Comparison of ENCODE assay signal across 8 cellular contexts in genomic region chr12:9411616-9412268, GRCh38.
DNase-seq lines count a peak whose midpoint lies in the region; ATAC-seq and TF ChIP-seq lines count a peak whose summit lies in the region.
"Not testable (repeated sequence)": the region's sequence is repeated elsewhere in the genome, so short reads cannot be mapped to it uniquely, and the experiment has no call there.

No MANE protein-coding gene starts in this region.

- POLR2A ChIA-PET in CD4-positive, alpha-beta memory T cell (lab: Charles Lee; ENCODE audit: partially characterized antibody): not testable (repeated sequence)

- not testable (repeated sequence) for H3K27me3 ChIP-seq in CD4-positive, alpha-beta memory T cell (ENCODE audit: insufficient read depth, low read length); osteoblast (ENCODE audit: insufficient read depth, low read length)

- H3K79me2 ChIP-seq in osteoblast (ENCODE audit: insufficient read depth, low read length): not testable (repeated sequence)

- not testable (repeated sequence) for H3K9me3 Mint-ChIP-seq in CD4-positive, alpha-beta memory T cell; activated CD8-positive, alpha-beta memory T cell treated with anti-CD3 and anti-CD28 coated beads, Interleukin-2, amount 10 ng/mL, durations not matched to agents 7 days and 5 days (ENCODE audit: low read depth)

- peak overlapping the region in 5 of 7 donors; percentile 0 to 67 (median 19) for H3K27ac Mint-ChIP-seq in CD4-positive, alpha-beta memory T cell
- H3K27ac Mint-ChIP-seq in activated CD8-positive, alpha-beta memory T cell treated with anti-CD3 and anti-CD28 coated beads, Interleukin-2, amount 10 ng/mL, durations not matched to agents 7 days and 5 days: peak overlapping the region; percentile 4

- not testable (repeated sequence) for H3K36me3 ChIP-seq in CD4-positive, alpha-beta memory T cell (ENCODE audit: insufficient read depth, low read length); osteoblast (ENCODE audit: insufficient read depth, low read length)

- not testable (repeated sequence) for H3K4me3 Mint-ChIP-seq in CD4-positive, alpha-beta memory T cell; activated CD8-positive, alpha-beta memory T cell treated with anti-CD3 and anti-CD28 coated beads, Interleukin-2, amount 10 ng/mL, durations not matched to agents 7 days and 5 days

- H2AFZ ChIP-seq in osteoblast (ENCODE audit: low read length): not testable (repeated sequence)

- intact Hi-C loops in CD4-positive, alpha-beta memory T cell (cut with micrococcal nuclease); left colon (cut with DNase I, micrococcal nuclease): not testable (repeated sequence)

- H3K4me3 ChIP-seq in CD4-positive, alpha-beta memory T cell (ENCODE audit: low read length in 2 of 2); osteoblast (ENCODE audit: insufficient read depth, low read length): not testable (repeated sequence)

- not testable (repeated sequence) for H3K36me3 Mint-ChIP-seq in CD4-positive, alpha-beta memory T cell
- H3K36me3 Mint-ChIP-seq in activated CD8-positive, alpha-beta memory T cell treated with anti-CD3 and anti-CD28 coated beads, Interleukin-2, amount 10 ng/mL, durations not matched to agents 7 days and 5 days: peaks cover 10% of the 10 kb centered on the region

- not testable (repeated sequence) for DNase-seq in CD4-positive, alpha-beta memory T cell; activated CD8-positive, alpha-beta memory T cell treated with anti-CD3 and anti-CD28 coated beads, Interleukin-2, amount 10 ng/mL, durations not matched to agents 7 days and 5 days; left colon
- peak; percentile 65 for DNase-seq in GM13976 (ENCODE audit: low spot score)
- DNase-seq in NCI-H510A treated with DMSO at 0.1 percent for 48 hours (lab: John Stamatoyannopoulos, UW): peak; percentile 40
- DNase-seq in epithelial cell of prostate (ENCODE audit: low read depth, low spot score): peak; percentile 64
- DNase-seq in osteoblast (ENCODE audit: insufficient read length, low spot score, missing footprints): peak; percentile 62

- not testable (repeated sequence) for H4K20me1 ChIP-seq in osteoblast (ENCODE audit: insufficient read depth, low read length)

- H3K4me2 ChIP-seq in osteoblast (ENCODE audit: insufficient read depth, low read length): not testable (repeated sequence)

- TF ChIP-seq CTCF in GM13976 (IDR thresholded peaks at IDR 0.05; ENCODE audit: borderline replicate concordance, control extremely low read depth, extremely low read depth, insufficient read depth, missing control alignments); osteoblast (IDR thresholded peaks at IDR 0.05; ENCODE audit: extremely low read depth, low read depth, low read length): not testable (repeated sequence)

- not testable (repeated sequence) for H3K4me1 ChIP-seq in CD4-positive, alpha-beta memory T cell (ENCODE audit: insufficient read depth, low read length); osteoblast (ENCODE audit: insufficient read depth, low read length)

- H3K4me1 Mint-ChIP-seq in CD4-positive, alpha-beta memory T cell: peaks cover 0 to 22% (median 7%) of the 10 kb centered on the region in 4 donors
- H3K4me1 Mint-ChIP-seq in activated CD8-positive, alpha-beta memory T cell treated with anti-CD3 and anti-CD28 coated beads, Interleukin-2, amount 10 ng/mL, durations not matched to agents 7 days and 5 days: not testable (repeated sequence)

- not testable (repeated sequence) for H3K9me3 ChIP-seq in CD4-positive, alpha-beta memory T cell (ENCODE audit: control insufficient read depth in 1 of 2, low read length in 2 of 2); osteoblast (ENCODE audit: low read depth, low read length)

- ATAC-seq in HG02884 (IDR thresholded peaks at IDR 0.05; ENCODE audit: unreplicated experiment): peak; percentile 59
- ATAC-seq in activated CD8-positive, alpha-beta memory T cell treated with anti-CD3 and anti-CD28 coated beads, Interleukin-2, amount 10 ng/mL, durations not matched to agents 7 days and 5 days: not testable (repeated sequence)
- ATAC-seq in left colon: peak; percentile 58

- in situ Hi-C loops in GM13976 (cut with MboI; ENCODE audit: low sequenced_read_pairs, unreplicated experiment): not testable (repeated sequence)

- CTCF ChIA-PET in CD4-positive, alpha-beta memory T cell (lab: Charles Lee; ENCODE audit: partially characterized antibody); activated CD8-positive, alpha-beta memory T cell treated with anti-CD3 and anti-CD28 coated beads, Interleukin-2, amount 10 ng/mL, durations not matched to agents 7 days and 5 days (lab: Charles Lee): not testable (repeated sequence)

- not testable (repeated sequence) for H3K27ac ChIP-seq in CD4-positive, alpha-beta memory T cell (ENCODE audit: low read depth, low read length); osteoblast (ENCODE audit: low read depth, low read length)
- peak overlapping the region; percentile 41 for H3K27ac ChIP-seq in epithelial cell of prostate

- not testable (repeated sequence) for H3K27me3 Mint-ChIP-seq in CD4-positive, alpha-beta memory T cell; activated CD8-positive, alpha-beta memory T cell treated with anti-CD3 and anti-CD28 coated beads, Interleukin-2, amount 10 ng/mL, durations not matched to agents 7 days and 5 days
